Comparison of ENCODE assay signal across 16 cellular contexts in genomic region chr16:15460601-15461000, GRCh38. TPM values are rescaled to one million over a fixed set of nuclear protein-coding genes. Genes with fewer than 3 reads are reported as not detected.
DNase-seq lines count a peak whose midpoint lies in the region; ATAC-seq and TF ChIP-seq lines count a peak whose summit lies in the region.
"Had no signal": no experiment of that assay in that cellular context is flagged by ENCODE, and none has a peak within 500 bp of the region (broad histone marks: within the 10 kb centered on the region; RNA-seq: fewer than 3 reads in every experiment).

No MANE protein-coding gene starts in this region.

- no peak overlapping the region for H3K9ac ChIP-seq in PC-3 (ENCODE audit: low read length)
- H3K9ac ChIP-seq: BLaER1 treated with 17β-estradiol and CSF1 and Interleukin-3, amounts not matched to agents 10 nM and 100 nM had no signal

- no peak overlapping the region for H3K4me2 ChIP-seq in PC-3 (ENCODE audit: low read length)
- H3K4me2 ChIP-seq: BLaER1 treated with 17β-estradiol and CSF1 and Interleukin-3, amounts not matched to agents 10 nM and 100 nM had no signal

- H3K79me2 ChIP-seq in PC-3 (ENCODE audit: low read length): no peaks in the 10 kb centered on the region

- BruUV-seq in PC-3 (replicated peaks; lab: Mats Ljungman, UMichigan): no TSS peak

- intact Hi-C loops in PC-3 (cut with micrococcal nuclease): loop anchor here (2.0 kb wide), 1 partner anchor 20 kb away; no protein-coding TSS in a partner anchor
- intact Hi-C loops in CD4-positive, alpha-beta memory T cell (cut with micrococcal nuclease): no loop called here

- POLR2A ChIA-PET in PC-3 (lab: Charles Lee; ENCODE audit: unreplicated experiment): no interaction called here
- POLR2A ChIA-PET in CD4-positive, alpha-beta memory T cell (lab: Charles Lee; ENCODE audit: partially characterized antibody): no interaction called here

- H3K27me3 ChIP-seq in PC-3 (ENCODE audit: low read length): no peaks in the 10 kb centered on the region
- H3K27me3 ChIP-seq in CD4-positive, alpha-beta memory T cell (ENCODE audit: insufficient read depth, low read length): no peaks in the 10 kb centered on the region
- H3K27me3 ChIP-seq: BLaER1 treated with 17β-estradiol and CSF1 and Interleukin-3, amounts not matched to agents 10 nM and 100 nM had no signal

- no peaks in the 10 kb centered on the region for H3K36me3 ChIP-seq in PC-3 (ENCODE audit: low read depth, low read length)
- no peaks in the 10 kb centered on the region for H3K36me3 ChIP-seq in CD4-positive, alpha-beta memory T cell (ENCODE audit: insufficient read depth, low read length)
- H3K36me3 ChIP-seq: BLaER1 treated with 17β-estradiol and CSF1 and Interleukin-3, amounts not matched to agents 10 nM and 100 nM had no signal

- no peak overlapping the region for H3K27ac Mint-ChIP-seq in CD4-positive, alpha-beta memory T cell
- H3K27ac Mint-ChIP-seq: B cell; CD8-positive, alpha-beta memory T cell; H9 had no signal

- H3K9me3 Mint-ChIP-seq in CD4-positive, alpha-beta memory T cell: no peaks in the 10 kb centered on the region
- H3K9me3 Mint-ChIP-seq: CD8-positive, alpha-beta memory T cell; H9 had no signal

- ATAC-seq in PC-3: no peak
- no peak for ATAC-seq in GM18873 (IDR thresholded peaks at IDR 0.05; ENCODE audit: low FRiP score, unreplicated experiment)
- ATAC-seq: GM12878 had no signal

- no peak for DNase-seq in PC-3
- DNase-seq in caudate nucleus (lab: John Stamatoyannopoulos, UW): peak in 20 of 61 donors; percentile 0 to 59 (median 10)
- peak; percentile 3 for DNase-seq in occipital lobe (lab: John Stamatoyannopoulos, UW)
- no peak for DNase-seq in activated CD4-positive, alpha-beta T cell treated with anti-CD3 and anti-CD28 coated beads for 4 hours
- DNase-seq in CD4-positive, alpha-beta memory T cell: no peak
- DNase-seq: CD8-positive, alpha-beta memory T cell; COR-L47; DMS 273 treated with DMSO at 0.1 percent for 48 hours; DMS53; DND-41; EL; H9 had no signal

- CTCF ChIA-PET in PC-3 (lab: Charles Lee): no interaction called here
- CTCF ChIA-PET in CD4-positive, alpha-beta memory T cell (lab: Charles Lee; ENCODE audit: partially characterized antibody): no interaction called here

- H3F3A ChIP-seq in PC-3 (ENCODE audit: low read length, unreplicated experiment): no peaks in the 10 kb centered on the region

- H2AFZ ChIP-seq in PC-3 (ENCODE audit: low read length): no peak overlapping the region

- no peaks in the 10 kb centered on the region for H3K9me3 ChIP-seq in PC-3 (ENCODE audit: low read length)
- no peaks in the 10 kb centered on the region for H3K9me3 ChIP-seq in CD4-positive, alpha-beta memory T cell (ENCODE audit: control insufficient read depth in 1 of 2, low read length in 2 of 2)

- no peaks in the 10 kb centered on the region for H4K20me1 ChIP-seq in PC-3 (ENCODE audit: low read length)
- H4K20me1 ChIP-seq: BLaER1 treated with 17β-estradiol and CSF1 and Interleukin-3, amounts not matched to agents 10 nM and 100 nM had no signal

- H3K4me3 ChIP-seq in PC-3 (ENCODE audit: low read length): no peak overlapping the region
- H3K4me3 ChIP-seq in CD4-positive, alpha-beta memory T cell (ENCODE audit: low read length in 2 of 2): no peak overlapping the region
- H3K4me3 ChIP-seq: BLaER1 treated with 17β-estradiol and CSF1 and Interleukin-3, amounts not matched to agents 10 nM and 100 nM; GM12878 had no signal

- no peaks in the 10 kb centered on the region for H3K9me2 ChIP-seq in PC-3 (replicated peaks; ENCODE audit: low read length)

- no peak overlapping the region for H3K4me3 Mint-ChIP-seq in CD4-positive, alpha-beta memory T cell
- H3K4me3 Mint-ChIP-seq: B cell; CD8-positive, alpha-beta memory T cell; H9 had no signal

- H3K27ac ChIP-seq in PC-3 (ENCODE audit: low read length) (peak overlapping the region; percentile 93), caudate nucleus (ENCODE audit: low read depth, low read length) (peak overlapping the region; percentile 16)
- no peak overlapping the region for H3K27ac ChIP-seq in CD4-positive, alpha-beta memory T cell (ENCODE audit: low read depth, low read length)
- H3K27ac ChIP-seq: BLaER1 treated with 17β-estradiol and CSF1 and Interleukin-3, amounts not matched to agents 10 nM and 100 nM had no signal

- H3K27me3 Mint-ChIP-seq in CD4-positive, alpha-beta memory T cell: peaks cover 2 to 12% of the 10 kb centered on the region in 2 donors

- H3K4me1 Mint-ChIP-seq in CD4-positive, alpha-beta memory T cell: no peaks in the 10 kb centered on the region
- H3K4me1 Mint-ChIP-seq: B cell; CD8-positive, alpha-beta memory T cell; H9 had no signal

- no peak for TF ChIP-seq CTCF in PC-3 (conservative IDR thresholded peaks at IDR 0.05; ENCODE audit: low read depth, low read length)

- no peaks in the 10 kb centered on the region for H3K36me3 Mint-ChIP-seq in CD4-positive, alpha-beta memory T cell
- H3K36me3 Mint-ChIP-seq: CD8-positive, alpha-beta memory T cell had no signal

- H3K4me1 ChIP-seq in PC-3 (ENCODE audit: insufficient read depth, low read length): peaks cover 27% of the 10 kb centered on the region
- H3K4me1 ChIP-seq in CD4-positive, alpha-beta memory T cell (ENCODE audit: insufficient read depth, low read length): no peaks in the 10 kb centered on the region

RNA-seq across cellular contexts. Expression of gene BMERB1, which starts 26.2 kb away (rescaled TPM):
- 3.8 and 7.1 TPM in 2 replicates for total RNA-seq in PC-3 (2014; rRNA removed)
- total RNA-seq in occipital lobe: 81.6 TPM
- 1 to 10 TPM; 3.6 to 4.0 TPM for total RNA-seq in CD4-positive, alpha-beta memory T cell
- 1 to 10 TPM in 1 of 2 donors, under 1 TPM in 1; 0.43 to 1.7 TPM for polyA plus RNA-seq in CD4-positive, alpha-beta memory T cell

Comparison
In these comparisons a context has a peak if more than half of its experiments do, and no peak if none do; other contexts are left out.
1. RNA of gene BMERB1, which starts 26.2 kb away (total RNA-seq): 81.6 TPM in occipital lobe (single experiment); 3.6 to 4.0 TPM in CD4-positive, alpha-beta memory T cell and 3.8 to 7.1 TPM in PC-3; every median in the first group is over 10 times any median in the second.